Comparison of ENCODE assay signal across 19 cellular contexts in genomic region chr4:153537493-153537960, GRCh38.
DNase-seq lines count a peak whose midpoint lies in the region; ATAC-seq, FAIRE-seq and TF ChIP-seq lines count a peak whose summit lies in the region.
"Had no signal": no experiment of that assay in that cellular context is flagged by ENCODE, and none has a peak within 500 bp of the region (broad histone marks: within the 10 kb centered on the region; RNA-seq: fewer than 3 reads in every experiment).

No MANE protein-coding gene starts in this region.

- no peaks in the 10 kb centered on the region for H3K9me3 ChIP-seq in CD4-positive, CD25-positive, alpha-beta regulatory T cell (ENCODE audit: control insufficient read depth in 2 of 2, low read length in 2 of 2)
- H3K9me3 ChIP-seq: tibial nerve had no signal

- H3K4me1 ChIP-seq in CD4-positive, CD25-positive, alpha-beta regulatory T cell (ENCODE audit: control insufficient read depth, insufficient read depth, low read length, poor library complexity, severe bottlenecking): peaks cover 86% of the 10 kb centered on the region
- H3K4me1 ChIP-seq: parathyroid adenoma had no signal

- H3K4me1 Mint-ChIP-seq in CD4-positive, CD25-positive, alpha-beta regulatory T cell: peaks cover 63 to 99% (median 71%) of the 10 kb centered on the region in 4 donors
- peaks cover 93% of the 10 kb centered on the region for H3K4me1 Mint-ChIP-seq in activated naive CD8-positive, alpha-beta T cell treated with anti-CD3 and anti-CD28 coated beads, Interleukin-2, amount 50 U/mL, for 24 hours
- H3K4me1 Mint-ChIP-seq in nephron: peaks cover 70% of the 10 kb centered on the region

- H3K9me3 Mint-ChIP-seq in CD4-positive, CD25-positive, alpha-beta regulatory T cell: no peaks in the 10 kb centered on the region
- no peaks in the 10 kb centered on the region for H3K9me3 Mint-ChIP-seq in activated naive CD8-positive, alpha-beta T cell treated with anti-CD3 and anti-CD28 coated beads, Interleukin-2, amount 50 U/mL, for 24 hours
- H3K9me3 Mint-ChIP-seq in nephron: no peaks in the 10 kb centered on the region
- H3K9me3 Mint-ChIP-seq: activated T-helper 2 cell treated with anti-CD3 and anti-CD28 coated beads, Interferon-gamma antibody, Interleukin-2, Interleukin-4, amounts not matched to agents 10 μg/mL and 5 μg/mL and 100 μg/mL, durations not matched to agents 14 hours and 24 hours and 36 hours had no signal

- H3K4me3 ChIP-seq in CD4-positive, CD25-positive, alpha-beta regulatory T cell (ENCODE audit: low read depth, low read length): no peak overlapping the region
- H3K4me3 ChIP-seq: tibial nerve had no signal

- peaks cover 3% of the 10 kb centered on the region for H3K36me3 ChIP-seq in CD4-positive, CD25-positive, alpha-beta regulatory T cell (ENCODE audit: control insufficient read depth, insufficient read depth, low read length)
- H3K36me3 ChIP-seq: tibial nerve had no signal

- peak; percentile 11 for FAIRE-seq in GM19239 (lab: Jason Lieb, UNC)
- no peak for FAIRE-seq in GM12891 (lab: Jason Lieb, UNC)
- FAIRE-seq: frontal cortex, HTR-8/SVneo, kidney had no signal

- DNase-seq in CD4-positive, CD25-positive, alpha-beta regulatory T cell: no peak
- DNase-seq in GM19239 (ENCODE audit: insufficient read length, low spot score): no peak
- DNase-seq in activated naive CD8-positive, alpha-beta T cell treated with anti-CD3 and anti-CD28 coated beads, Interleukin-2, amount 50 U/mL, for 24 hours: no peak
- DNase-seq in epidermal melanocyte (ENCODE audit: insufficient read length, low spot score): no peak
- no peak for DNase-seq in middle frontal gyrus (ENCODE audit: extremely low spot score, low spot score)
- DNase-seq in GM12891 (ENCODE audit: insufficient read length, low spot score): no peak
- DNase-seq: amniotic stem cell, HCEC 1CT, hypothalamus, kidney, NCI-H1092 treated with DMSO at 0.1 percent for 48 hours, NCI-H526 had no signal

- peak overlapping the region; percentile 62 to 94 (median 66) for H3K27ac Mint-ChIP-seq in CD4-positive, CD25-positive, alpha-beta regulatory T cell
- peak overlapping the region; percentile 32 for H3K27ac Mint-ChIP-seq in activated naive CD8-positive, alpha-beta T cell treated with anti-CD3 and anti-CD28 coated beads, Interleukin-2, amount 50 U/mL, for 24 hours
- peak overlapping the region; percentile 90 to 96 (median 94) for H3K27ac Mint-ChIP-seq in nephron
- H3K27ac Mint-ChIP-seq: activated T-helper 2 cell treated with anti-CD3 and anti-CD28 coated beads, Interferon-gamma antibody, Interleukin-2, Interleukin-4, amounts not matched to agents 10 μg/mL and 5 μg/mL and 100 μg/mL, durations not matched to agents 14 hours and 24 hours and 36 hours had no signal

- H3K27me3 ChIP-seq in CD4-positive, CD25-positive, alpha-beta regulatory T cell (ENCODE audit: control insufficient read depth, insufficient read depth, low read length): no peaks in the 10 kb centered on the region
- H3K27me3 ChIP-seq: tibial nerve had no signal

- TF ChIP-seq CTCF in nephron (IDR thresholded peaks at IDR 0.05; ENCODE audit: unreplicated experiment in 3 of 3): no peak

- ATAC-seq in CD4-positive, CD25-positive, alpha-beta regulatory T cell (ENCODE audit: low read depth in 2 of 2): no peak
- ATAC-seq in activated naive CD8-positive, alpha-beta T cell treated with anti-CD3 and anti-CD28 coated beads, Interleukin-2, amount 50 U/mL, for 24 hours: no peak
- no peak for ATAC-seq in HG02938 (IDR thresholded peaks at IDR 0.05; ENCODE audit: unreplicated experiment)

- H3K4me3 Mint-ChIP-seq in CD4-positive, CD25-positive, alpha-beta regulatory T cell: peak overlapping the region in 3 of 4 donors; percentile 11 to 22 (median 12)
- no peak overlapping the region for H3K4me3 Mint-ChIP-seq in activated naive CD8-positive, alpha-beta T cell treated with anti-CD3 and anti-CD28 coated beads, Interleukin-2, amount 50 U/mL, for 24 hours
- no peak overlapping the region for H3K4me3 Mint-ChIP-seq in nephron

- H3K36me3 Mint-ChIP-seq in CD4-positive, CD25-positive, alpha-beta regulatory T cell: peaks cover 28% of the 10 kb centered on the region
- H3K36me3 Mint-ChIP-seq in activated naive CD8-positive, alpha-beta T cell treated with anti-CD3 and anti-CD28 coated beads, Interleukin-2, amount 50 U/mL, for 24 hours (ENCODE audit: low read depth): peaks cover 32% of the 10 kb centered on the region
- H3K36me3 Mint-ChIP-seq in nephron (ENCODE audit: low read depth): peaks cover 8% of the 10 kb centered on the region

- TF ChIP-seq POLR2A in GM12891 (IDR thresholded peaks at IDR 0.05; ENCODE audit: low read depth, low read length): no peak

- H3K27ac ChIP-seq in CD4-positive, CD25-positive, alpha-beta regulatory T cell (ENCODE audit: insufficient read depth, low read length, poor library complexity, severe bottlenecking): no peak overlapping the region
- H3K27ac ChIP-seq: parathyroid adenoma had no signal

- no peaks in the 10 kb centered on the region for H3K27me3 Mint-ChIP-seq in CD4-positive, CD25-positive, alpha-beta regulatory T cell
- no peaks in the 10 kb centered on the region for H3K27me3 Mint-ChIP-seq in activated naive CD8-positive, alpha-beta T cell treated with anti-CD3 and anti-CD28 coated beads, Interleukin-2, amount 50 U/mL, for 24 hours
- H3K27me3 Mint-ChIP-seq in nephron (ENCODE audit: low read depth): no peaks in the 10 kb centered on the region

TF ChIP-seq in GM12891, 5 proteins besides CTCF, POLR2A, EP300 and RAD21:
- TF ChIP-seq POU2F2 (IDR thresholded peaks at IDR 0.05; ENCODE audit: low read depth, low read length) (no peak), TAF1 (IDR thresholded peaks at IDR 0.05; ENCODE audit: low read depth, low read length) (no peak), PAX5 (IDR thresholded peaks at IDR 0.05; ENCODE audit: insufficient read depth, low read length, severe bottlenecking) (no peak), POLR2AphosphoS5 (IDR thresholded peaks at IDR 0.05; ENCODE audit: low read depth, low read length) (no peak), SPI1 (IDR thresholded peaks at IDR 0.05; ENCODE audit: low read depth, low read length) (no peak)

Comparison
In these comparisons a context has a peak if more than half of its experiments do, and no peak if none do; other contexts are left out.
1. H3K27ac Mint-ChIP-seq: peak in every context shown above with its lines; median percentile 94 in nephron; 66 in CD4-positive, CD25-positive, alpha-beta regulatory T cell; 32 in activated naive CD8-positive, alpha-beta T cell treated with anti-CD3 and anti-CD28 coated beads, Interleukin-2, amount 50 U/mL, for 24 hours.
2. H3K4me3 Mint-ChIP-seq: peak in CD4-positive, CD25-positive, alpha-beta regulatory T cell (3 of 4); none in activated naive CD8-positive, alpha-beta T cell treated with anti-CD3 and anti-CD28 coated beads, Interleukin-2, amount 50 U/mL, for 24 hours (single experiment) and nephron (0 of 3).